ENCODE assay signal across 1 cellular context in the genomic region with DNA sequence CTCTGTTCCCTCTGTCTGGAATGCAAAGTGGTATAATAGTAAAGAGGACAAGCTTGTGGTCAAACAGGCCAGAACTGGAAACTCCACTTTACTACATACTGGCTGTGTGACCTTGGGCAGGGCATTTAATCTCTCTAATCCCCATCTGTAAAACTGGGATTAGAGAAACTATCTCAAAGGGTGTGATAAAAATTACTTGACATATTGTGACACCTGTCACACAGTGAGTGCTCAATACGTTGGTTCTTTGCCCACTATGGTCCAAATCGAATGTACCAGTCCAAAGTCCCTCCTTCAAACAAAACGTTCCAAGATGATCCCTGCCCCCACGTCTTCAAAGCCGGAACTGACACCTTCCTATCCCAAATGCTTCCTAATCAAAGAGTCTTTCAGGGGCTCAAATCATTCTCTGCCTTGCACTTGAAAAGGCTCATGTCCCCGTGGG.
TF ChIP-seq lines count a peak whose summit lies in the region.

No MANE protein-coding gene starts in this region.

TF ChIP-seq in H1, 55 proteins besides CTCF, POLR2A, EP300 and RAD21:
- TF ChIP-seq CREB1 (IDR thresholded peaks at IDR 0.05) (no peak), SIN3A (conservative IDR thresholded peaks at IDR 0.05 in 1 of 2, IDR thresholded peaks at IDR 0.05 in 1 of 2; ENCODE audit: low read depth in 1 of 2, low read length in 2 of 2) (no peak), KDM1A (IDR thresholded peaks at IDR 0.05; ENCODE audit: borderline replicate concordance, low read length) (no peak), TAF7 (optimal IDR thresholded peaks at IDR 0.05; ENCODE audit: borderline replicate concordance, low read depth, low read length) (no peak), BRCA1 (IDR thresholded peaks at IDR 0.05; ENCODE audit: low read depth, low read length) (no peak), HDAC6 (IDR thresholded peaks at IDR 0.05; ENCODE audit: low read depth, low read length) (no peak), POLR2AphosphoS5 (IDR thresholded peaks at IDR 0.05; ENCODE audit: low read depth, low read length) (no peak), ASH2L (IDR thresholded peaks at IDR 0.05; ENCODE audit: low read length) (no peak), TEAD4 (IDR thresholded peaks at IDR 0.05; ENCODE audit: low read depth, low read length) (no peak), KDM5A (IDR thresholded peaks at IDR 0.05; ENCODE audit: low read length) (no peak), SP1 (IDR thresholded peaks at IDR 0.05; ENCODE audit: low read depth, low read length) (no peak), NANOG (IDR thresholded peaks at IDR 0.05; ENCODE audit: insufficient read depth, low read depth, low read length, poor library complexity, severe bottlenecking) (no peak), SP4 (IDR thresholded peaks at IDR 0.05; ENCODE audit: low read length) (no peak), EZH2 (IDR thresholded peaks at IDR 0.05; ENCODE audit: low read depth, low read length, severe bottlenecking) (no peak), YY1 (IDR thresholded peaks at IDR 0.05; ENCODE audit: low read depth, low read length) (no peak), SIRT6 (IDR thresholded peaks at IDR 0.05; ENCODE audit: low read length) (no peak), CTBP2 (IDR thresholded peaks at IDR 0.05; ENCODE audit: borderline replicate concordance, insufficient read depth, insufficient read length, low read length) (no peak), MAFK (IDR thresholded peaks at IDR 0.05; ENCODE audit: low read depth, low read length) (no peak)
- TF ChIP-seq, protein P1, sequence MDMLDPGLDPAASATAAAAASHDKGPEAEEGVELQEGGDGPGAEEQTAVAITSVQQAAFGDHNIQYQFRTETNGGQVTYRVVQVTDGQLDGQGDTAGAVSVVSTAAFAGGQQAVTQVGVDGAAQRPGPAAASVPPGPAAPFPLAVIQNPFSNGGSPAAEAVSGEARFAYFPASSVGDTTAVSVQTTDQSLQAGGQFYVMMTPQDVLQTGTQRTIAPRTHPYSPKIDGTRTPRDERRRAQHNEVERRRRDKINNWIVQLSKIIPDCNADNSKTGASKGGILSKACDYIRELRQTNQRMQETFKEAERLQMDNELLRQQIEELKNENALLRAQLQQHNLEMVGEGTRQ (IDR thresholded peaks at IDR 0.05; ENCODE audit: low read length): no peak
